In genomic region chr10:5545011-5545410, GRCh38 we compare ENCODE assay signal across 18 cellular contexts. TPM values are rescaled to one million over a fixed set of nuclear protein-coding genes. Genes with fewer than 3 reads are reported as not detected.
DNase-seq lines count a peak whose midpoint lies in the region; ATAC-seq and TF ChIP-seq lines count a peak whose summit lies in the region.
"Had no signal": no experiment of that assay in that cellular context is flagged by ENCODE, and none has a peak within 500 bp of the region (broad histone marks: within the 10 kb centered on the region; RNA-seq: fewer than 3 reads in every experiment).

No MANE protein-coding gene starts in this region.

- no peak overlapping the region for H3K4me2 ChIP-seq in neuronal stem cell (ENCODE audit: insufficient read depth, low read length, poor library complexity, severe bottlenecking)

- H2BK12ac ChIP-seq in neuronal stem cell (ENCODE audit: low read length) = no peak overlapping the region

- H3K4me1 ChIP-seq in right atrium auricular region (peaks cover 0 to 41% of the 10 kb centered on the region in 2 donors), colonic mucosa (peaks cover 29% of the 10 kb centered on the region), neuronal stem cell (ENCODE audit: control insufficient read depth in 2 of 2, insufficient read depth in 1 of 2, low read depth in 1 of 2, low read length in 2 of 2) (peaks cover 10 to 11% of the 10 kb centered on the region in 2 donors), urinary bladder (ENCODE audit: insufficient read depth) (no peaks in the 10 kb centered on the region), psoas muscle (peaks cover 4% of the 10 kb centered on the region)

- H3K18ac ChIP-seq in neuronal stem cell (ENCODE audit: low read length) = no peak overlapping the region

- H3K9me3 ChIP-seq in right atrium auricular region (peaks cover 0 to 31% of the 10 kb centered on the region in 2 donors), colonic mucosa (no peaks in the 10 kb centered on the region), neuronal stem cell (replicated peaks in 1 of 2; ENCODE audit: control insufficient read depth in 2 of 2, insufficient read depth in 1 of 2, low read depth in 1 of 2, low read length in 2 of 2) (no peaks in the 10 kb centered on the region), psoas muscle (peaks cover 11% of the 10 kb centered on the region)
- H3K9me3 ChIP-seq: esophagus muscularis mucosa had no signal

- intact Hi-C loops in Right ventricle myocardium superior (cut with DNase I) = no loop called here
- intact Hi-C loops in colonic mucosa (cut with DNase I) = loop anchor here (5.0 kb wide), 1 partner anchor 98 kb away; no protein-coding TSS in a partner anchor
- intact Hi-C loops in psoas muscle (cut with DNase I) = no loop called here

- H2AFZ ChIP-seq in neuronal stem cell (ENCODE audit: low read length) = no peak overlapping the region

- H4K91ac ChIP-seq in neuronal stem cell (ENCODE audit: low read depth, low read length, poor library complexity) = no peak overlapping the region

- H4K8ac ChIP-seq in neuronal stem cell (ENCODE audit: low read depth, low read length) = no peak overlapping the region

- H3K36me3 ChIP-seq in right atrium auricular region (no peaks in the 10 kb centered on the region), colonic mucosa (no peaks in the 10 kb centered on the region), neuronal stem cell (replicated peaks in 1 of 2; ENCODE audit: control insufficient read depth in 2 of 2, insufficient read depth in 2 of 2, low read length in 2 of 2) (no peaks in the 10 kb centered on the region), urinary bladder (ENCODE audit: insufficient read depth) (no peaks in the 10 kb centered on the region), psoas muscle (ENCODE audit: insufficient read depth in 1 of 2, low read depth in 1 of 2) (no peaks in the 10 kb centered on the region)
- H3K36me3 ChIP-seq: esophagus muscularis mucosa had no signal

- H3K79me1 ChIP-seq in neuronal stem cell (ENCODE audit: low read depth, low read length) = no peaks in the 10 kb centered on the region

- H2BK120ac ChIP-seq in neuronal stem cell (ENCODE audit: low read depth, low read length) = no peak overlapping the region

- H3K27me3 ChIP-seq in right atrium auricular region = no peaks in the 10 kb centered on the region
- no peaks in the 10 kb centered on the region for H3K27me3 ChIP-seq in colonic mucosa
- no peaks in the 10 kb centered on the region for H3K27me3 ChIP-seq in neuronal stem cell (ENCODE audit: control insufficient read depth in 3 of 3, insufficient read depth in 3 of 3, low read depth in 1 of 3, low read length in 3 of 3)
- H3K27me3 ChIP-seq in psoas muscle (ENCODE audit: insufficient read depth in 3 of 3, low read length in 2 of 3) = no peaks in the 10 kb centered on the region
- H3K27me3 ChIP-seq: esophagus muscularis mucosa had no signal

- H3K23ac ChIP-seq in neuronal stem cell (ENCODE audit: low read depth, low read length, poor library complexity) = no peak overlapping the region

- H3K27ac ChIP-seq in right atrium auricular region (no peak overlapping the region), colonic mucosa (peak overlapping the region; percentile 93), neuronal stem cell (replicated peaks; ENCODE audit: low read length) (no peak overlapping the region), urinary bladder (ENCODE audit: low read depth) (peak overlapping the region; percentile 73), psoas muscle (no peak overlapping the region)

- TF ChIP-seq CTCF in right atrium auricular region (IDR thresholded peaks at IDR 0.05) (no peak), colonic mucosa (IDR thresholded peaks at IDR 0.05) (no peak), psoas muscle (IDR thresholded peaks at IDR 0.05) (no peak)

- no peak overlapping the region for H2BK15ac ChIP-seq in neuronal stem cell (ENCODE audit: low read length)

- H2BK5ac ChIP-seq in neuronal stem cell (ENCODE audit: low read length) = no peak overlapping the region

- WGBS in neuronal stem cell (ENCODE audit: extremely low coverage in 2 of 2, insufficient read length in 2 of 2, insufficient replicate concordance in 1 of 2), 2 donors = no CpG with 5 or more reads among the region's 1 CpG
- WGBS in urinary bladder = 88% methylated on average over 1 of the region's 1 CpG
- 23 to 47% (median 40%) methylated on average over 1 of the region's 1 CpG for WGBS in psoas muscle, 3 donors

- DNase-seq in Right ventricle myocardium superior = peak; percentile 30
- no peak for DNase-seq in right atrium auricular region (ENCODE audit: low spot score)
- no peak for DNase-seq in colonic mucosa
- no peak for DNase-seq in neuronal stem cell (ENCODE audit: low spot score)
- DNase-seq in psoas muscle = no peak
- no peak for DNase-seq in COLO829 (ENCODE audit: low spot score)
- DNase-seq: activated CD8-positive, alpha-beta T cell treated with anti-CD3 and anti-CD28 coated beads, Interleukin-2, amount 10 ng/mL, durations not matched to agents 7 days and 5 days; activated effector memory CD4-positive, alpha-beta T cell treated with Interleukin-2 at 50 U/mL for 16 hours; COR-L47; dermis blood vessel endothelial cell; H9; NCI-H2029 treated with DMSO at 0.1 percent for 48 hours had no signal

- no peak overlapping the region for H3K4ac ChIP-seq in neuronal stem cell (ENCODE audit: low read length)

- peak overlapping the region in 1 of 2 donors; percentile 92 for H3K9ac ChIP-seq in colonic mucosa (ENCODE audit: low read depth in 2 of 2, low read length in 2 of 2)
- no peak overlapping the region for H3K9ac ChIP-seq in neuronal stem cell (ENCODE audit: low read depth, low read length, poor library complexity)

- H3K4me3 ChIP-seq in right atrium auricular region = no peak overlapping the region
- H3K4me3 ChIP-seq in colonic mucosa = no peak overlapping the region
- H3K4me3 ChIP-seq in neuronal stem cell (ENCODE audit: low read length in 2 of 2) = no peak overlapping the region
- no peak overlapping the region for H3K4me3 ChIP-seq in urinary bladder (ENCODE audit: low read depth, low read length)
- no peak overlapping the region for H3K4me3 ChIP-seq in psoas muscle
- H3K4me3 ChIP-seq: esophagus muscularis mucosa had no signal

- no peak overlapping the region for H2AK5ac ChIP-seq in neuronal stem cell (ENCODE audit: low read depth, low read length)

- peak overlapping the region; percentile 40 for H3K14ac ChIP-seq in neuronal stem cell (ENCODE audit: low read length)

- ATAC-seq in Right ventricle myocardium superior (ENCODE audit: poor library complexity) (no peak), psoas muscle (no peak), HG02973 (IDR thresholded peaks at IDR 0.05; ENCODE audit: unreplicated experiment) (no peak)
- ATAC-seq: activated CD8-positive, alpha-beta T cell treated with anti-CD3 and anti-CD28 coated beads, Interleukin-2, amount 10 ng/mL, durations not matched to agents 7 days and 5 days had no signal

RNA-seq across cellular contexts. Expression of gene CALML3, which starts 20.2 kb away (rescaled TPM):
- not detected for total RNA-seq in Right ventricle myocardium superior
- not detected for total RNA-seq in right atrium auricular region
- under 1 TPM; 0.11 to 0.40 TPM for total RNA-seq in colonic mucosa
- polyA plus RNA-seq in neuronal stem cell (2013, experiment 1 of 2) = not detected
- not detected for polyA plus RNA-seq in neuronal stem cell (2013, experiment 2 of 2)
- not detected for total RNA-seq in urinary bladder
- not detected for polyA plus RNA-seq in urinary bladder
- not detected for total RNA-seq in psoas muscle
- polyA plus RNA-seq in psoas muscle = under 1 TPM in 1 of 3 donors, not detected in 2; 0.03 TPM
- total RNA-seq: activated CD8-positive, alpha-beta T cell treated with anti-CD3 and anti-CD28 coated beads, Interleukin-2, amount 10 ng/mL, durations not matched to agents 7 days and 5 days; dermis blood vessel endothelial cell; esophagus muscularis mucosa; H9; myocyte; OCI-LY7; temporal lobe had no signal

RNA-seq across cellular contexts. Expression of gene CALML5, which starts 45.6 kb away (rescaled TPM):
- total RNA-seq in Right ventricle myocardium superior (not detected), right atrium auricular region (not detected), colonic mucosa (not detected), urinary bladder (not detected), psoas muscle (not detected)
- polyA plus RNA-seq in neuronal stem cell (2013, experiment 1 of 2) = not detected
- not detected for polyA plus RNA-seq in neuronal stem cell (2013, experiment 2 of 2)
- polyA plus RNA-seq in urinary bladder (not detected), psoas muscle (not detected)
- total RNA-seq: activated CD8-positive, alpha-beta T cell treated with anti-CD3 and anti-CD28 coated beads, Interleukin-2, amount 10 ng/mL, durations not matched to agents 7 days and 5 days; dermis blood vessel endothelial cell; esophagus muscularis mucosa; H9; myocyte; OCI-LY7; temporal lobe had no signal

Comparison
In these comparisons a context has a peak if more than half of its experiments do, and no peak if none do; other contexts are left out.
1. H3K27ac ChIP-seq: peak in colonic mucosa (single experiment) and urinary bladder (single experiment); none in right atrium auricular region (0 of 2), neuronal stem cell (single experiment) and psoas muscle (single experiment).